ENCODE assay signal across 2 cellular contexts in the genomic region with DNA sequence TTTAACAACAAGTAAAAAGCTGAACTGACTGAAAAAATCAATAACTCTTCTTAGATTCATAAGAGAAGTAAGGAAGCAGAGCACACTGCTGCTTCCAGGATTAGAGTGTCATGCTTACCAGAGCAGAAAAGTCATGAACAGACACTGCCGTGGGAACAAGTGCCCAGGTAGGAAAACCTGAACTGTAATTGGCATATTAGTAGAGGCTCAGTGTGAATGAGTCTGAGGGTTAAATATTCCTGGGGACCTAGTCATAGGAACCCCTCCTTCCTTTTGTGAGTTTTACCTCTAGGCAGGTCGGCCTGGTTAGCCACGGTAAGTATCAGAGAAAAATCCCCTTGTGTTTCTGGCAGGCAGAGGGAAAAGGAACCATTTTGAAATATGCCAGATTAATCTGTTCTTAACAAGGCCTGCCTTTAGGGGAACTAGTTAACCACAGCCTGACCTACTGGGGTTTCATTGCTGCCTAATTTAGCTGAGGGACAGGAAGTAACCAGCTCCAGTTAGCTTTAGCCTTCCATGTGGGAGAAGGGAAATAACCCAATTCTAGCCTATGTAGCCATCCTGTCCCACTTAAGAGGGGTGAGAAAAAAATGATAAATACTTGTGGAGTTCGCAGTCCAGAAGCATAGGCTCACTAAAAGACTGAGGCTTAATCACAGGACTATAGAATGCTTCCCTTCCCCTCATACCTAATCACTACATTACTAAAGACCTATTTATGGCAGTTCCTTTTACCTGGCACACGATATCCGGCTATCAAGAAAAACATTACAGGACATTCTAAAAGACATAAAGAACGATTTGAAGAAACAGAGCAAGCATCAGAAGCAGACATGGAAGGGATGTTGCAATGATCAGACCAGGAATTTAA.
TF ChIP-seq lines count a peak whose summit lies in the region.

No MANE protein-coding gene starts in this region.

TF ChIP-seq in GM12891, 5 proteins besides CTCF, POLR2A, EP300 and RAD21:
- TF ChIP-seq SPI1 (IDR thresholded peaks at IDR 0.05; ENCODE audit: low read depth, low read length) (peak; percentile 34; the same call in 1 of the 2 replicates), TAF1 (IDR thresholded peaks at IDR 0.05; ENCODE audit: low read depth, low read length) (no peak)

TF ChIP-seq in GM12878, 131 proteins besides CTCF, POLR2A, EP300 and RAD21 (continues in another document):
- no peak for TF ChIP-seq CHD2 (IDR thresholded peaks at IDR 0.05; ENCODE audit: borderline replicate concordance, low read depth, low read length)
- TF ChIP-seq ZBED1 (IDR thresholded peaks at IDR 0.05; ENCODE audit: borderline replicate concordance), result no peak
- TF ChIP-seq CREB1 (IDR thresholded peaks at IDR 0.05; ENCODE audit: low read depth), result no peak
- TF ChIP-seq, protein P1, sequence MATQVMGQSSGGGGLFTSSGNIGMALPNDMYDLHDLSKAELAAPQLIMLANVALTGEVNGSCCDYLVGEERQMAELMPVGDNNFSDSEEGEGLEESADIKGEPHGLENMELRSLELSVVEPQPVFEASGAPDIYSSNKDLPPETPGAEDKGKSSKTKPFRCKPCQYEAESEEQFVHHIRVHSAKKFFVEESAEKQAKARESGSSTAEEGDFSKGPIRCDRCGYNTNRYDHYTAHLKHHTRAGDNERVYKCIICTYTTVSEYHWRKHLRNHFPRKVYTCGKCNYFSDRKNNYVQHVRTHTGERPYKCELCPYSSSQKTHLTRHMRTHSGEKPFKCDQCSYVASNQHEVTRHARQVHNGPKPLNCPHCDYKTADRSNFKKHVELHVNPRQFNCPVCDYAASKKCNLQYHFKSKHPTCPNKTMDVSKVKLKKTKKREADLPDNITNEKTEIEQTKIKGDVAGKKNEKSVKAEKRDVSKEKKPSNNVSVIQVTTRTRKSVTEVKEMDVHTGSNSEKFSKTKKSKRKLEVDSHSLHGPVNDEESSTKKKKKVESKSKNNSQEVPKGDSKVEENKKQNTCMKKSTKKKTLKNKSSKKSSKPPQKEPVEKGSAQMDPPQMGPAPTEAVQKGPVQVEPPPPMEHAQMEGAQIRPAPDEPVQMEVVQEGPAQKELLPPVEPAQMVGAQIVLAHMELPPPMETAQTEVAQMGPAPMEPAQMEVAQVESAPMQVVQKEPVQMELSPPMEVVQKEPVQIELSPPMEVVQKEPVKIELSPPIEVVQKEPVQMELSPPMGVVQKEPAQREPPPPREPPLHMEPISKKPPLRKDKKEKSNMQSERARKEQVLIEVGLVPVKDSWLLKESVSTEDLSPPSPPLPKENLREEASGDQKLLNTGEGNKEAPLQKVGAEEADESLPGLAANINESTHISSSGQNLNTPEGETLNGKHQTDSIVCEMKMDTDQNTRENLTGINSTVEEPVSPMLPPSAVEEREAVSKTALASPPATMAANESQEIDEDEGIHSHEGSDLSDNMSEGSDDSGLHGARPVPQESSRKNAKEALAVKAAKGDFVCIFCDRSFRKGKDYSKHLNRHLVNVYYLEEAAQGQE (IDR thresholded peaks at IDR 0.05; ENCODE audit: low read depth, low read length), result no peak
- no peak for TF ChIP-seq MYB (IDR thresholded peaks at IDR 0.05; ENCODE audit: borderline replicate concordance, low read depth, low read length)
- no peak for TF ChIP-seq RAD51 (IDR thresholded peaks at IDR 0.05)
- no peak for TF ChIP-seq BMI1 (IDR thresholded peaks at IDR 0.05; ENCODE audit: borderline replicate concordance)
- TF ChIP-seq PAX5 (IDR thresholded peaks at IDR 0.05; ENCODE audit: borderline replicate concordance, low read depth, low read length), result no peak
- TF ChIP-seq RELA (IDR thresholded peaks at IDR 0.05; ENCODE audit: borderline replicate concordance, partially characterized antibody), result no peak
- TF ChIP-seq IKZF1 (conservative IDR thresholded peaks at IDR 0.05), result peak; percentile 95
- TF ChIP-seq, protein P2, sequence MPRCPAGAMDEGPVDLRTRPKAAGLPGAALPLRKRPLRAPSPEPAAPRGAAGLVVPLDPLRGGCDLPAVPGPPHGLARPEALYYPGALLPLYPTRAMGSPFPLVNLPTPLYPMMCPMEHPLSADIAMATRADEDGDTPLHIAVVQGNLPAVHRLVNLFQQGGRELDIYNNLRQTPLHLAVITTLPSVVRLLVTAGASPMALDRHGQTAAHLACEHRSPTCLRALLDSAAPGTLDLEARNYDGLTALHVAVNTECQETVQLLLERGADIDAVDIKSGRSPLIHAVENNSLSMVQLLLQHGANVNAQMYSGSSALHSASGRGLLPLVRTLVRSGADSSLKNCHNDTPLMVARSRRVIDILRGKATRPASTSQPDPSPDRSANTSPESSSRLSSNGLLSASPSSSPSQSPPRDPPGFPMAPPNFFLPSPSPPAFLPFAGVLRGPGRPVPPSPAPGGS (IDR thresholded peaks at IDR 0.05; ENCODE audit: borderline replicate concordance, insufficient read depth, low read depth, low read length, poor library complexity, severe bottlenecking), result no peak
- TF ChIP-seq KDM1A (IDR thresholded peaks at IDR 0.05; ENCODE audit: borderline replicate concordance), result no peak
- TF ChIP-seq, protein P3, sequence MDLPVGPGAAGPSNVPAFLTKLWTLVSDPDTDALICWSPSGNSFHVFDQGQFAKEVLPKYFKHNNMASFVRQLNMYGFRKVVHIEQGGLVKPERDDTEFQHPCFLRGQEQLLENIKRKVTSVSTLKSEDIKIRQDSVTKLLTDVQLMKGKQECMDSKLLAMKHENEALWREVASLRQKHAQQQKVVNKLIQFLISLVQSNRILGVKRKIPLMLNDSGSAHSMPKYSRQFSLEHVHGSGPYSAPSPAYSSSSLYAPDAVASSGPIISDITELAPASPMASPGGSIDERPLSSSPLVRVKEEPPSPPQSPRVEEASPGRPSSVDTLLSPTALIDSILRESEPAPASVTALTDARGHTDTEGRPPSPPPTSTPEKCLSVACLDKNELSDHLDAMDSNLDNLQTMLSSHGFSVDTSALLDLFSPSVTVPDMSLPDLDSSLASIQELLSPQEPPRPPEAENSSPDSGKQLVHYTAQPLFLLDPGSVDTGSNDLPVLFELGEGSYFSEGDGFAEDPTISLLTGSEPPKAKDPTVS (IDR thresholded peaks at IDR 0.05; ENCODE audit: low read depth, low read length), result no peak
- TF ChIP-seq SMAD5 (IDR thresholded peaks at IDR 0.05; ENCODE audit: low read depth), result no peak
- TF ChIP-seq, protein P4, sequence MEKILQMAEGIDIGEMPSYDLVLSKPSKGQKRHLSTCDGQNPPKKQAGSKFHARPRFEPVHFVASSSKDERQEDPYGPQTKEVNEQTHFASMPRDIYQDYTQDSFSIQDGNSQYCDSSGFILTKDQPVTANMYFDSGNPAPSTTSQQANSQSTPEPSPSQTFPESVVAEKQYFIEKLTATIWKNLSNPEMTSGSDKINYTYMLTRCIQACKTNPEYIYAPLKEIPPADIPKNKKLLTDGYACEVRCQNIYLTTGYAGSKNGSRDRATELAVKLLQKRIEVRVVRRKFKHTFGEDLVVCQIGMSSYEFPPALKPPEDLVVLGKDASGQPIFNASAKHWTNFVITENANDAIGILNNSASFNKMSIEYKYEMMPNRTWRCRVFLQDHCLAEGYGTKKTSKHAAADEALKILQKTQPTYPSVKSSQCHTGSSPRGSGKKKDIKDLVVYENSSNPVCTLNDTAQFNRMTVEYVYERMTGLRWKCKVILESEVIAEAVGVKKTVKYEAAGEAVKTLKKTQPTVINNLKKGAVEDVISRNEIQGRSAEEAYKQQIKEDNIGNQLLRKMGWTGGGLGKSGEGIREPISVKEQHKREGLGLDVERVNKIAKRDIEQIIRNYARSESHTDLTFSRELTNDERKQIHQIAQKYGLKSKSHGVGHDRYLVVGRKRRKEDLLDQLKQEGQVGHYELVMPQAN (conservative IDR thresholded peaks at IDR 0.05), result no peak
- TF ChIP-seq MTA2 (IDR thresholded peaks at IDR 0.05; ENCODE audit: low read depth), result peak; percentile 86
- TF ChIP-seq MYC (IDR thresholded peaks at IDR 0.05; ENCODE audit: insufficient read depth, insufficient read length, insufficient replicate concordance, low read length, severe bottlenecking), result no peak
- peak; percentile 39 for TF ChIP-seq KLF5 (IDR thresholded peaks at IDR 0.05; ENCODE audit: partially characterized antibody)
- TF ChIP-seq, protein P5, sequence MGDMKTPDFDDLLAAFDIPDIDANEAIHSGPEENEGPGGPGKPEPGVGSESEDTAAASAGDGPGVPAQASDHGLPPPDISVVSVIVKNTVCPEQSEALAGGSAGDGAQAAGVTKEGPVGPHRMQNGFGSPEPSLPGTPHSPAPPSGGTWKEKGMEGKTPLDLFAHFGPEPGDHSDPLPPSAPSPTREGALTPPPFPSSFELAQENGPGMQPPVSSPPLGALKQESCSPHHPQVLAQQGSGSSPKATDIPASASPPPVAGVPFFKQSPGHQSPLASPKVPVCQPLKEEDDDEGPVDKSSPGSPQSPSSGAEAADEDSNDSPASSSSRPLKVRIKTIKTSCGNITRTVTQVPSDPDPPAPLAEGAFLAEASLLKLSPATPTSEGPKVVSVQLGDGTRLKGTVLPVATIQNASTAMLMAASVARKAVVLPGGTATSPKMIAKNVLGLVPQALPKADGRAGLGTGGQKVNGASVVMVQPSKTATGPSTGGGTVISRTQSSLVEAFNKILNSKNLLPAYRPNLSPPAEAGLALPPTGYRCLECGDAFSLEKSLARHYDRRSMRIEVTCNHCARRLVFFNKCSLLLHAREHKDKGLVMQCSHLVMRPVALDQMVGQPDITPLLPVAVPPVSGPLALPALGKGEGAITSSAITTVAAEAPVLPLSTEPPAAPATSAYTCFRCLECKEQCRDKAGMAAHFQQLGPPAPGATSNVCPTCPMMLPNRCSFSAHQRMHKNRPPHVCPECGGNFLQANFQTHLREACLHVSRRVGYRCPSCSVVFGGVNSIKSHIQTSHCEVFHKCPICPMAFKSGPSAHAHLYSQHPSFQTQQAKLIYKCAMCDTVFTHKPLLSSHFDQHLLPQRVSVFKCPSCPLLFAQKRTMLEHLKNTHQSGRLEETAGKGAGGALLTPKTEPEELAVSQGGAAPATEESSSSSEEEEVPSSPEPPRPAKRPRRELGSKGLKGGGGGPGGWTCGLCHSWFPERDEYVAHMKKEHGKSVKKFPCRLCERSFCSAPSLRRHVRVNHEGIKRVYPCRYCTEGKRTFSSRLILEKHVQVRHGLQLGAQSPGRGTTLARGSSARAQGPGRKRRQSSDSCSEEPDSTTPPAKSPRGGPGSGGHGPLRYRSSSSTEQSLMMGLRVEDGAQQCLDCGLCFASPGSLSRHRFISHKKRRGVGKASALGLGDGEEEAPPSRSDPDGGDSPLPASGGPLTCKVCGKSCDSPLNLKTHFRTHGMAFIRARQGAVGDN (IDR thresholded peaks at IDR 0.05), result peak; percentile 69; the same call in 1 of the 2 replicates
- peak; percentile 53; the same call in 1 of the 2 replicates for TF ChIP-seq DPF2 (IDR thresholded peaks at IDR 0.05)
- peak; percentile 91 for TF ChIP-seq MEF2B (IDR thresholded peaks at IDR 0.05; ENCODE audit: partially characterized antibody, poor library complexity, severe bottlenecking)
- TF ChIP-seq TCF3 (IDR thresholded peaks at IDR 0.05; ENCODE audit: borderline replicate concordance, insufficient read depth, low read depth, low read length), result no peak
- TF ChIP-seq NBN (IDR thresholded peaks at IDR 0.05), result 0 out of 2 replicates have a peak, but pooled peaks have one; percentile 50
- no peak for TF ChIP-seq SREBF2 (IDR thresholded peaks at IDR 0.05; ENCODE audit: low read length)
- TF ChIP-seq HDAC2 (IDR thresholded peaks at IDR 0.05), result no peak
- TF ChIP-seq STAT1 (conservative IDR thresholded peaks at IDR 0.05), result 0 out of 2 replicates have a peak, but pooled peaks have one; percentile 34
- peak in 1 of 2 experiments; percentile 82; a peak in 2 of 4 replicates for TF ChIP-seq ETV6 (conservative IDR thresholded peaks at IDR 0.05 in 1 of 2, IDR thresholded peaks at IDR 0.05 in 1 of 2; ENCODE audit: borderline replicate concordance in 1 of 2, low read depth in 1 of 2)
- no peak for TF ChIP-seq SIN3A (IDR thresholded peaks at IDR 0.05; ENCODE audit: low read depth, low read length)
- no peak for TF ChIP-seq NFXL1 (IDR thresholded peaks at IDR 0.05; ENCODE audit: borderline replicate concordance)
- TF ChIP-seq, protein P6, sequence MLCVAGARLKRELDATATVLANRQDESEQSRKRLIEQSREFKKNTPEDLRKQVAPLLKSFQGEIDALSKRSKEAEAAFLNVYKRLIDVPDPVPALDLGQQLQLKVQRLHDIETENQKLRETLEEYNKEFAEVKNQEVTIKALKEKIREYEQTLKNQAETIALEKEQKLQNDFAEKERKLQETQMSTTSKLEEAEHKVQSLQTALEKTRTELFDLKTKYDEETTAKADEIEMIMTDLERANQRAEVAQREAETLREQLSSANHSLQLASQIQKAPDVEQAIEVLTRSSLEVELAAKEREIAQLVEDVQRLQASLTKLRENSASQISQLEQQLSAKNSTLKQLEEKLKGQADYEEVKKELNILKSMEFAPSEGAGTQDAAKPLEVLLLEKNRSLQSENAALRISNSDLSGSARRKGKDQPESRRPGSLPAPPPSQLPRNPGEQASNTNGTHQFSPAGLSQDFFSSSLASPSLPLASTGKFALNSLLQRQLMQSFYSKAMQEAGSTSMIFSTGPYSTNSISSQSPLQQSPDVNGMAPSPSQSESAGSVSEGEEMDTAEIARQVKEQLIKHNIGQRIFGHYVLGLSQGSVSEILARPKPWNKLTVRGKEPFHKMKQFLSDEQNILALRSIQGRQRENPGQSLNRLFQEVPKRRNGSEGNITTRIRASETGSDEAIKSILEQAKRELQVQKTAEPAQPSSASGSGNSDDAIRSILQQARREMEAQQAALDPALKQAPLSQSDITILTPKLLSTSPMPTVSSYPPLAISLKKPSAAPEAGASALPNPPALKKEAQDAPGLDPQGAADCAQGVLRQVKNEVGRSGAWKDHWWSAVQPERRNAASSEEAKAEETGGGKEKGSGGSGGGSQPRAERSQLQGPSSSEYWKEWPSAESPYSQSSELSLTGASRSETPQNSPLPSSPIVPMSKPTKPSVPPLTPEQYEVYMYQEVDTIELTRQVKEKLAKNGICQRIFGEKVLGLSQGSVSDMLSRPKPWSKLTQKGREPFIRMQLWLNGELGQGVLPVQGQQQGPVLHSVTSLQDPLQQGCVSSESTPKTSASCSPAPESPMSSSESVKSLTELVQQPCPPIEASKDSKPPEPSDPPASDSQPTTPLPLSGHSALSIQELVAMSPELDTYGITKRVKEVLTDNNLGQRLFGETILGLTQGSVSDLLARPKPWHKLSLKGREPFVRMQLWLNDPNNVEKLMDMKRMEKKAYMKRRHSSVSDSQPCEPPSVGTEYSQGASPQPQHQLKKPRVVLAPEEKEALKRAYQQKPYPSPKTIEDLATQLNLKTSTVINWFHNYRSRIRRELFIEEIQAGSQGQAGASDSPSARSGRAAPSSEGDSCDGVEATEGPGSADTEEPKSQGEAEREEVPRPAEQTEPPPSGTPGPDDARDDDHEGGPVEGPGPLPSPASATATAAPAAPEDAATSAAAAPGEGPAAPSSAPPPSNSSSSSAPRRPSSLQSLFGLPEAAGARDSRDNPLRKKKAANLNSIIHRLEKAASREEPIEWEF (IDR thresholded peaks at IDR 0.05; ENCODE audit: insufficient replicate concordance, low read depth, low read length), result no peak
- no peak for TF ChIP-seq RFX5 (IDR thresholded peaks at IDR 0.05; ENCODE audit: low read depth, low read length)
- 0 out of 2 replicates have a peak, but pooled peaks have one; percentile 28 for TF ChIP-seq ZNF217 (IDR thresholded peaks at IDR 0.05)
- TF ChIP-seq MEF2A (IDR thresholded peaks at IDR 0.05; ENCODE audit: insufficient read depth, low read depth, low read length), result peak; percentile 91
- TF ChIP-seq, protein P7, sequence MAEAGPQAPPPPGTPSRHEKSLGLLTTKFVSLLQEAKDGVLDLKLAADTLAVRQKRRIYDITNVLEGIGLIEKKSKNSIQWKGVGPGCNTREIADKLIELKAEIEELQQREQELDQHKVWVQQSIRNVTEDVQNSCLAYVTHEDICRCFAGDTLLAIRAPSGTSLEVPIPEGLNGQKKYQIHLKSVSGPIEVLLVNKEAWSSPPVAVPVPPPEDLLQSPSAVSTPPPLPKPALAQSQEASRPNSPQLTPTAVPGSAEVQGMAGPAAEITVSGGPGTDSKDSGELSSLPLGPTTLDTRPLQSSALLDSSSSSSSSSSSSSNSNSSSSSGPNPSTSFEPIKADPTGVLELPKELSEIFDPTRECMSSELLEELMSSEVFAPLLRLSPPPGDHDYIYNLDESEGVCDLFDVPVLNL (IDR thresholded peaks at IDR 0.05; ENCODE audit: low read depth, low read length), result no peak
- TF ChIP-seq SP1 (IDR thresholded peaks at IDR 0.05; ENCODE audit: low read depth, low read length), result no peak
